19 cellular contexts compared by ENCODE assay signal in genomic region chr17:46949291-46950174, GRCh38. TPM values are rescaled to one million over a fixed set of nuclear protein-coding genes. Genes with fewer than 3 reads are reported as not detected.
DNase-seq lines count a peak whose midpoint lies in the region; ATAC-seq and TF ChIP-seq lines count a peak whose summit lies in the region.
"Had no signal": no experiment of that assay in that cellular context is flagged by ENCODE, and none has a peak within 500 bp of the region (broad histone marks: within the 10 kb centered on the region; RNA-seq: fewer than 3 reads in every experiment).

No MANE protein-coding gene starts in this region.

- H3K4me3 ChIP-seq in MG63 (no peak overlapping the region), brain microvascular endothelial cell (ENCODE audit: low read depth, low read length) (no peak overlapping the region), neuronal stem cell (ENCODE audit: low read length in 2 of 2) (peak overlapping the region in 1 of 2 donors; percentile 11)
- H3K4me3 ChIP-seq: BLaER1 treated with 17β-estradiol and CSF1 and Interleukin-3, amounts not matched to agents 10 nM and 100 nM; heart left ventricle; pancreas had no signal

- no CpG with 5 or more reads among the region's 11 CpGs for WGBS in neuronal stem cell (ENCODE audit: extremely low coverage in 2 of 2, insufficient read length in 2 of 2, insufficient replicate concordance in 1 of 2), 2 donors

- DNase-seq in GM10248 (ENCODE audit: extremely low spot score) (peak; percentile 3), MG63 (peak; percentile 39), brain microvascular endothelial cell (no peak), neuronal stem cell (ENCODE audit: low spot score) (no peak), inferior parietal cortex (ENCODE audit: extremely low spot score) (no peak), amniotic stem cell (lab: John Stamatoyannopoulos, UW) (no peak)
- DNase-seq: activated CD4-positive, alpha-beta T cell treated with anti-CD3 and anti-CD28 coated beads, Interleukin-2, amount 50 U/mL, for 1 hour; activated naive CD8-positive, alpha-beta T cell treated with anti-CD3 and anti-CD28 coated beads, Interleukin-2, amount 10 ng/mL, durations not matched to agents 7 days and 5 days; activated T-cell treated with anti-CD3 and anti-CD28 coated beads, Interleukin-2, amount 50 U/mL, for 1 hour; DMS79; heart left ventricle; left colon; NCI-H2029 treated with DMSO at 0.1 percent for 48 hours; NCI-H774; pancreas; stimulated activated CD4-positive, alpha-beta T cell treated with anti-CD3 and anti-CD28 coated beads, Interleukin-12 subunit alpha, Interleukin-12 subunit beta, amount 100 ng/mL, for 4 hours; T-helper 9 cell had no signal

- H3K36me3 ChIP-seq in MG63 (no peaks in the 10 kb centered on the region; the same call in 1 of the 2 replicates), brain microvascular endothelial cell (replicated peaks) (no peaks in the 10 kb centered on the region), neuronal stem cell (replicated peaks in 1 of 2; ENCODE audit: control insufficient read depth in 2 of 2, insufficient read depth in 2 of 2, low read length in 2 of 2) (peaks cover 0 to 3% of the 10 kb centered on the region in 2 donors)
- H3K36me3 ChIP-seq: heart left ventricle, pancreas had no signal

- H3K9ac ChIP-seq in neuronal stem cell (ENCODE audit: low read depth, low read length, poor library complexity): peak overlapping the region; percentile 22
- H3K9ac ChIP-seq: BLaER1 treated with 17β-estradiol and CSF1 and Interleukin-3, amounts not matched to agents 10 nM and 100 nM had no signal

- H3K27me3 ChIP-seq in MG63 (no peaks in the 10 kb centered on the region), brain microvascular endothelial cell (replicated peaks) (peaks cover 7% of the 10 kb centered on the region), neuronal stem cell (ENCODE audit: control insufficient read depth in 3 of 3, insufficient read depth in 3 of 3, low read depth in 1 of 3, low read length in 3 of 3) (no peaks in the 10 kb centered on the region)
- H3K27me3 ChIP-seq: BLaER1 treated with 17β-estradiol and CSF1 and Interleukin-3, amounts not matched to agents 10 nM and 100 nM; pancreas had no signal

- H3K14ac ChIP-seq in neuronal stem cell (ENCODE audit: low read length): no peak overlapping the region

- ATAC-seq in GM19324 (IDR thresholded peaks at IDR 0.05; ENCODE audit: low FRiP score, unreplicated experiment): no peak
- ATAC-seq: left colon, pancreas had no signal

- H2AK5ac ChIP-seq in neuronal stem cell (ENCODE audit: low read depth, low read length): no peak overlapping the region

- no peak overlapping the region for H3K4me2 ChIP-seq in neuronal stem cell (ENCODE audit: insufficient read depth, low read length, poor library complexity, severe bottlenecking)
- H3K4me2 ChIP-seq: BLaER1 treated with 17β-estradiol and CSF1 and Interleukin-3, amounts not matched to agents 10 nM and 100 nM had no signal

- TF ChIP-seq CTCF in GM10248 (IDR thresholded peaks at IDR 0.05; ENCODE audit: control extremely low read depth, extremely low read depth, low read depth, missing control alignments) (no peak), brain microvascular endothelial cell (IDR thresholded peaks at IDR 0.05; ENCODE audit: low read depth, low read length, missing control alignments) (peak; percentile 3)

- POLR2A ChIA-PET in GM10248 (lab: Yijun Ruan, JAX): no interaction called here

- no peak overlapping the region for H3K23ac ChIP-seq in neuronal stem cell (ENCODE audit: low read depth, low read length, poor library complexity)

- peaks cover 10 to 12% of the 10 kb centered on the region in 2 donors for H3K4me1 ChIP-seq in neuronal stem cell (ENCODE audit: control insufficient read depth in 2 of 2, insufficient read depth in 1 of 2, low read depth in 1 of 2, low read length in 2 of 2)
- H3K4me1 ChIP-seq: pancreas had no signal

- no peak overlapping the region for H2BK5ac ChIP-seq in neuronal stem cell (ENCODE audit: low read length)

- H2BK15ac ChIP-seq in neuronal stem cell (ENCODE audit: low read length): no peak overlapping the region

- CTCF ChIA-PET in GM10248 (lab: Yijun Ruan, JAX): interaction anchor here (1.1 kb wide), 1 partner anchor 9 kb away, joined by 4 read pairs; no protein-coding TSS in a partner anchor

- no peak overlapping the region for H4K91ac ChIP-seq in neuronal stem cell (ENCODE audit: low read depth, low read length, poor library complexity)

- no peak overlapping the region for H2AFZ ChIP-seq in neuronal stem cell (ENCODE audit: low read length)

- no peak overlapping the region for H2BK120ac ChIP-seq in neuronal stem cell (ENCODE audit: low read depth, low read length)

- H3K9me3 ChIP-seq in MG63 (no peaks in the 10 kb centered on the region), neuronal stem cell (replicated peaks in 1 of 2; ENCODE audit: control insufficient read depth in 2 of 2, insufficient read depth in 1 of 2, low read depth in 1 of 2, low read length in 2 of 2) (no peaks in the 10 kb centered on the region)
- H3K9me3 ChIP-seq: BLaER1 treated with 17β-estradiol and CSF1 and Interleukin-3, amounts not matched to agents 10 nM and 100 nM; heart left ventricle; pancreas had no signal

- H4K8ac ChIP-seq in neuronal stem cell (ENCODE audit: low read depth, low read length): no peak overlapping the region

- no peaks in the 10 kb centered on the region for H3K79me1 ChIP-seq in neuronal stem cell (ENCODE audit: low read depth, low read length)

- H3K27ac ChIP-seq in brain microvascular endothelial cell (no peak overlapping the region), neuronal stem cell (replicated peaks; ENCODE audit: low read length) (no peak overlapping the region)
- H3K27ac ChIP-seq: BLaER1 treated with 17β-estradiol and CSF1 and Interleukin-3, amounts not matched to agents 10 nM and 100 nM; heart left ventricle; pancreas had no signal

- H3K4ac ChIP-seq in neuronal stem cell (ENCODE audit: low read length): no peak overlapping the region

- H3K18ac ChIP-seq in neuronal stem cell (ENCODE audit: low read length): no peak overlapping the region

- H2BK12ac ChIP-seq in neuronal stem cell (ENCODE audit: low read length): no peak overlapping the region

- in situ Hi-C loops in brain microvascular endothelial cell (cut with HindIII; ENCODE audit: low pct_ligation_motif_present, low sequenced_read_pairs): no loop called here

RNA-seq across cellular contexts. Expression of gene GOSR2, which starts 26.6 kb away (rescaled TPM):
- total RNA-seq in MG63 (2014; rRNA removed; shearing (Covaris generic); ENCODE audit: low replicate concordance): 27.1 and 32.2 TPM in 2 replicates
- 19.9 TPM for polyA plus RNA-seq in neuronal stem cell (2013, experiment 1 of 2)
- 21.0 TPM for polyA plus RNA-seq in neuronal stem cell (2013, experiment 2 of 2)

RNA-seq across cellular contexts. Expression of gene RPRML, which starts 29.5 kb away (rescaled TPM):
- 0.42 and 2.2 TPM in 2 replicates for total RNA-seq in MG63 (2014; rRNA removed; shearing (Covaris generic); ENCODE audit: low replicate concordance)
- 1.5 TPM for polyA plus RNA-seq in neuronal stem cell (2013, experiment 1 of 2)
- 1.5 TPM for polyA plus RNA-seq in neuronal stem cell (2013, experiment 2 of 2)
- total RNA-seq: activated naive CD8-positive, alpha-beta T cell treated with anti-CD3 and anti-CD28 coated beads, Interleukin-2, amount 10 ng/mL, durations not matched to agents 7 days and 5 days; left colon had no signal

Comparison
In these comparisons a context has a peak if more than half of its experiments do, and no peak if none do; other contexts are left out.
1. DNase-seq: peak in GM10248 (single experiment) and MG63 (single experiment); none in brain microvascular endothelial cell (single experiment), neuronal stem cell (single experiment), inferior parietal cortex (single experiment) and amniotic stem cell (single experiment).